Comparison of ENCODE assay signal across 19 cellular contexts in genomic region chr18:58900015-58900649, GRCh38. TPM values are rescaled to one million over a fixed set of nuclear protein-coding genes. Genes with fewer than 3 reads are reported as not detected.
A peak's percentile ranks its signal among the peaks of the same experiment; 100 is the strongest.
DNase-seq lines count a peak whose midpoint lies in the region; ATAC-seq and TF ChIP-seq lines count a peak whose summit lies in the region.
"Had no signal": no experiment of that assay in that cellular context is flagged by ENCODE, and none has a peak within 500 bp of the region (broad histone marks: within the 10 kb centered on the region; RNA-seq: fewer than 3 reads in every experiment).

No MANE protein-coding gene starts in this region.

- H3K27me3 ChIP-seq in right cardiac atrium (ENCODE audit: control insufficient read depth, insufficient read depth) = no peaks in the 10 kb centered on the region
- H3K27me3 ChIP-seq: brain microvascular endothelial cell had no signal

- POLR2A ChIA-PET in OCI-LY7 (lab: Charles Lee) = interaction anchor here (0.6 to 1.4 kb wide), 2 partner anchors 60 to 112 kb away, joined by 3 read pairs; no protein-coding TSS in a partner anchor

- ATAC-seq in right cardiac atrium = peak; percentile 30 to 52
- no peak for ATAC-seq in GM21723 (IDR thresholded peaks at IDR 0.05; ENCODE audit: unreplicated experiment)
- ATAC-seq: stimulated activated naive CD8-positive, alpha-beta T cell treated with anti-CD3 and anti-CD28 coated beads, Interleukin-15, amount 100 ng/mL, for 72 hours had no signal

- H2AFZ ChIP-seq in OCI-LY7 (ENCODE audit: low read length) = no peak overlapping the region
- H2AFZ ChIP-seq: parathyroid adenoma had no signal

- H3K27ac ChIP-seq in OCI-LY7 (ENCODE audit: low read depth, low read length, poor library complexity, severe bottlenecking) = no peak overlapping the region
- peak overlapping the region; percentile 69 for H3K27ac ChIP-seq in right cardiac atrium (ENCODE audit: low read length)
- H3K27ac ChIP-seq: brain microvascular endothelial cell, parathyroid adenoma had no signal

- H3K79me2 ChIP-seq in OCI-LY7 (ENCODE audit: insufficient read depth, low read depth, low read length) = peaks cover 27% of the 10 kb centered on the region; the same call in 1 of the 2 replicates

- no peak for DNase-seq in OCI-LY7 (ENCODE audit: low spot score)
- DNase-seq in dermis blood vessel endothelial cell = peak; percentile 38
- peak in 1 of 3 donors; percentile 42 for DNase-seq in right cardiac atrium
- DNase-seq in skeletal muscle cell (ENCODE audit: low read depth) = peak; percentile 39
- DNase-seq in NCI-H2029 (lab: John Stamatoyannopoulos, UW) = no peak
- DNase-seq in OCI-M2 (lab: John Stamatoyannopoulos, UW; ENCODE audit: unreplicated experiment) = no peak
- DNase-seq in T-helper 9 cell = no peak
- DNase-seq: activated CD4-positive, alpha-beta T cell treated with anti-CD3 and anti-CD28 coated beads for 1 hour; activated naive CD4-positive, alpha-beta T cell treated with anti-CD3 and anti-CD28 coated beads for 36 hours; brain microvascular endothelial cell; effector memory CD4-positive, alpha-beta T cell; MV-4-11; NCI-H2081; NCI-H748 treated with DMSO at 0.1 percent for 48 hours; RPMI8226; stimulated activated naive CD8-positive, alpha-beta T cell treated with anti-CD3 and anti-CD28 coated beads, Interleukin-15, amount 100 ng/mL, for 72 hours; T-helper 2 cell had no signal

- no peaks in the 10 kb centered on the region for H3K9me2 ChIP-seq in OCI-LY7 (ENCODE audit: insufficient read depth, low read length)

- peak overlapping the region; percentile 34; the same call in 1 of the 2 replicates for H3K4me2 ChIP-seq in OCI-LY7 (ENCODE audit: low read length)

- H3K36me3 ChIP-seq in OCI-LY7 (ENCODE audit: insufficient read depth, low read length) = peaks cover 34% of the 10 kb centered on the region
- H3K36me3 ChIP-seq: brain microvascular endothelial cell had no signal

- TF ChIP-seq CTCF in OCI-LY7 (conservative IDR thresholded peaks at IDR 0.05; ENCODE audit: low read length) = no peak

- peaks cover 31% of the 10 kb centered on the region for H3K4me1 ChIP-seq in OCI-LY7 (ENCODE audit: insufficient read depth, low read length, poor library complexity, severe bottlenecking)
- peaks cover 6% of the 10 kb centered on the region for H3K4me1 ChIP-seq in right cardiac atrium (ENCODE audit: control insufficient read depth, insufficient read depth, low read length)
- H3K4me1 ChIP-seq: parathyroid adenoma had no signal

- CTCF ChIA-PET in OCI-LY7 (lab: Charles Lee; ENCODE audit: unreplicated experiment) = no interaction called here

- BruUV-seq in OCI-LY7 (replicated peaks; lab: Mats Ljungman, UMichigan) = no TSS peak

- H4K20me1 ChIP-seq in OCI-LY7 (ENCODE audit: insufficient read depth, low read length) = no peaks in the 10 kb centered on the region

- H3K9me3 ChIP-seq in OCI-LY7 (ENCODE audit: low read length) (no peaks in the 10 kb centered on the region), right cardiac atrium (ENCODE audit: control insufficient read depth, low read length) (no peaks in the 10 kb centered on the region)

- no peak overlapping the region for H3K4me3 ChIP-seq in OCI-LY7 (ENCODE audit: low read depth, low read length, poor library complexity, severe bottlenecking)
- H3K4me3 ChIP-seq in right cardiac atrium (ENCODE audit: low read length) = no peak overlapping the region
- H3K4me3 ChIP-seq in skeletal muscle cell (ENCODE audit: low read depth, low read length) = no peak overlapping the region

- intact Hi-C loops in OCI-LY7 (cut with micrococcal nuclease; ENCODE audit: unreplicated experiment) = no loop called here
- intact Hi-C loops in right cardiac atrium (cut with DNase I) = no loop called here

- 54% methylated on average over 11 of the region's 11 CpGs for WGBS in right cardiac atrium

RNA-seq across cellular contexts. Expression of gene ZNF532, which starts 35.5 kb away (rescaled TPM):
- total RNA-seq in OCI-LY7 (2014; rRNA removed; shearing (Covaris generic)) = 10.4 and 21.3 TPM in 2 replicates
- total RNA-seq in OCI-LY7 (2022) (18.7 and 25.1 TPM in 2 replicates), dermis blood vessel endothelial cell (57.2 and 80.3 TPM in 2 replicates), right cardiac atrium (10 to 100 TPM; 70.5 to 87.9 (median 75.9) TPM)
- polyA plus RNA-seq in right cardiac atrium = 21.1 TPM

Comparison
In these comparisons a context has a peak if more than half of its experiments do, and no peak if none do; other contexts are left out.
1. DNase-seq: peak in dermis blood vessel endothelial cell (single experiment) and skeletal muscle cell (single experiment); none in OCI-LY7 (single experiment), NCI-H2029 (single experiment), OCI-M2 (single experiment) and T-helper 9 cell (single experiment).